ENCODE assay signal across 8 cellular contexts in the genomic region with DNA sequence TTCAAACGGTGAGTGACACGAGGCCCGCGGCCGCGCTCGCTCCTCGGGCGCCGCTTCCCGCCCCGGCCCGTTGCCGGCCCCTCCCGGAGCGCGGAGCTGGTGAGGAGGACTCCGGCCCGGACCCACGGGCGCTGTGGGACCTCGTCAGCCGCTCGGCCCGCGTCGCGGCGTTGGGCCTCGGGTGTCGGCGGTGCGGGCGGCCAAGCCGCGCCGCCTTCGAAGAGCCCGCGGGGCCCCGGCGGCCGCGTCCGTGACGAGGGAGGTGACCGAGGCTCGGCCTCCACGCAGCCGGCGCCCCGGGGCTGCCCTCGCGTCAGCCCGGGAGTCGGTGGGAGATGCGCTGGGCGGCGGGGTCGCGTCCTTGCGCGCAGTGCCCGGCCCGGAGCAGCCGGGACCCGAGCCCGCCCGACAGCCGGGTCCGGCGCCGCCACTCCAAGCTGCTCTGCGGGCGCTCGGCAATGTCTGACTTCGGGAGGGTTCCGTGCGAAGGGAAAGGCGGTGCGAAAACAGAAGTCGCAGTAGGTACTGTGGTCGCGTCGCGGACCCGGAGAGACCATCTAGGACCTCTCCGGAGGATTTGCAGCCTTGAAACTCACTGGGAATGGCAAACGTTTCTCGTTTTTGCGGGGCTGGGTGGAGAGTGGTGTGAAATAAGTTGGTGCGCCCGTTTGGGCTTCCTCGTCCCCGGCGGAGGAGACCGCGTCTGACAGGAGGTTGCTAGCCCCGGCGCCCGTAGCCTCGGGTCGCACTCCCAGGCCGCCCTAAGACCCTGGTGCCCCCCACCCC. TPM values are rescaled to one million over a fixed set of nuclear protein-coding genes. Genes with fewer than 3 reads are reported as not detected.
DNase-seq lines count a peak whose midpoint lies in the region; ATAC-seq and TF ChIP-seq lines count a peak whose summit lies in the region.

No MANE protein-coding gene starts in this region.

- no peaks in the 10 kb centered on the region for H3K9me3 ChIP-seq in SJCRH30 (replicated peaks)
- no peaks in the 10 kb centered on the region for H3K9me3 ChIP-seq in adipocyte (ENCODE audit: control insufficient read depth, low read length)
- H3K9me3 ChIP-seq in right atrium auricular region: no peaks in the 10 kb centered on the region

- H3K27ac ChIP-seq in SJCRH30 (peak overlapping the region; percentile 67; the same call in 1 of the 2 replicates), right atrium auricular region (peak overlapping the region; percentile 97 to 98)

- peak; percentile 21 for ATAC-seq in GM18873 (IDR thresholded peaks at IDR 0.05; ENCODE audit: low FRiP score, unreplicated experiment)
- peak; percentile 21 for ATAC-seq in HG03025 (IDR thresholded peaks at IDR 0.05; ENCODE audit: low FRiP score, unreplicated experiment)
- no peak for ATAC-seq in sciatic nerve
- no peak for ATAC-seq in HG03135 (IDR thresholded peaks at IDR 0.05; ENCODE audit: unreplicated experiment)

- H3K27me3 ChIP-seq in SJCRH30 (no peaks in the 10 kb centered on the region), adipocyte (replicated peaks; ENCODE audit: control insufficient read depth, insufficient read depth, low read length) (no peaks in the 10 kb centered on the region), right atrium auricular region (no peaks in the 10 kb centered on the region)

- peak overlapping the region; percentile 98 for H3K9ac ChIP-seq in adipocyte (ENCODE audit: low read length)

- H3K4me1 ChIP-seq in SJCRH30: peaks cover 17% of the 10 kb centered on the region
- peaks cover 41% of the 10 kb centered on the region for H3K4me1 ChIP-seq in adipocyte (ENCODE audit: control insufficient read depth, insufficient read depth, low read length)
- peaks cover 0 to 50% of the 10 kb centered on the region in 2 donors for H3K4me1 ChIP-seq in right atrium auricular region

- peak overlapping the region; percentile 70 for H3K4me3 ChIP-seq in SJCRH30
- peak overlapping the region; percentile 94 for H3K4me3 ChIP-seq in adipocyte (ENCODE audit: low read length)
- H3K4me3 ChIP-seq in right atrium auricular region: peak overlapping the region; percentile 88 to 91

- H3K36me3 ChIP-seq in SJCRH30 (no peaks in the 10 kb centered on the region), adipocyte (ENCODE audit: control insufficient read depth, insufficient read depth, low read length, severe bottlenecking) (no peaks in the 10 kb centered on the region), right atrium auricular region (no peaks in the 10 kb centered on the region)

- DNase-seq in SJCRH30 (peak; percentile 34 to 56), adipocyte (ENCODE audit: low read depth) (peak; percentile 77), right atrium auricular region (ENCODE audit: low spot score) (no peak), sciatic nerve (ENCODE audit: low spot score) (peak; percentile 68), HPDE6-E6E7 (ENCODE audit: extremely low spot score) (no peak)

- intact Hi-C loops in sciatic nerve (cut with DNase I): no loop called here

- no peak for TF ChIP-seq CTCF in right atrium auricular region (IDR thresholded peaks at IDR 0.05)

RNA-seq across cellular contexts. Expression of a gene that starts 0.8 kb away (rescaled TPM):
- 47.2 and 55.7 TPM in 2 replicates for total RNA-seq in SJCRH30 (2014; rRNA removed; shearing (Covaris generic))
- total RNA-seq in right atrium auricular region (10 to 100 TPM; 25.0 to 32.9 TPM), sciatic nerve (97.7 TPM)

RNA-seq across cellular contexts. Expression of a gene that starts 40.9 kb away (rescaled TPM):
- total RNA-seq in SJCRH30 (2014; rRNA removed; shearing (Covaris generic)): 8.5 and 8.6 TPM in 2 replicates
- total RNA-seq in right atrium auricular region (1 to 10 TPM; 1.6 to 5.5 TPM), sciatic nerve (1.5 TPM)

Comparison
In these comparisons a context has a peak if more than half of its experiments do, and no peak if none do; other contexts are left out.
1. ATAC-seq: peak in GM18873 (single experiment) and HG03025 (single experiment); none in sciatic nerve (single experiment) and HG03135 (single experiment).
2. DNase-seq: peak in SJCRH30 (2 of 2), adipocyte (single experiment) and sciatic nerve (single experiment); none in right atrium auricular region (single experiment) and HPDE6-E6E7 (single experiment).
3. Peak in every context shown above with its lines, with median percentiles within 50 percentile points of each other: H3K4me3 ChIP-seq.